8 cellular contexts compared by ENCODE assay signal in genomic region chr20:956330-956951, GRCh38. TPM values are rescaled to one million over a fixed set of nuclear protein-coding genes. Genes with fewer than 3 reads are reported as not detected.
DNase-seq lines count a peak whose midpoint lies in the region; ATAC-seq and TF ChIP-seq lines count a peak whose summit lies in the region.

No MANE protein-coding gene starts in this region.

- H3K9me2 ChIP-seq in DOHH2 (replicated peaks; ENCODE audit: control insufficient read depth, low read length), result no peaks in the 10 kb centered on the region

- peak; percentile 97 for TF ChIP-seq CTCF in DOHH2 (IDR thresholded peaks at IDR 0.05; ENCODE audit: low read depth, low read length, poor library complexity, severe bottlenecking)

- peak; percentile 64 for ATAC-seq in HG02981 (IDR thresholded peaks at IDR 0.05; ENCODE audit: unreplicated experiment)
- no peak for ATAC-seq in HG03139 (IDR thresholded peaks at IDR 0.05; ENCODE audit: unreplicated experiment)

- no peaks in the 10 kb centered on the region for H3K36me3 ChIP-seq in DOHH2 (ENCODE audit: control insufficient read depth, low read length)

- H3F3A ChIP-seq in DOHH2 (ENCODE audit: control insufficient read depth, insufficient read depth), result no peaks in the 10 kb centered on the region

- H3K4me2 ChIP-seq in DOHH2 (ENCODE audit: low read length), result no peak overlapping the region

- no peaks in the 10 kb centered on the region for H3K79me2 ChIP-seq in DOHH2 (ENCODE audit: control insufficient read depth, low read length)

- H3K9me3 ChIP-seq in DOHH2 (ENCODE audit: control insufficient read depth, insufficient read depth, low read length), result no peaks in the 10 kb centered on the region

- DNase-seq in NOMO-1 treated with DMSO at 0.1 percent for 48 hours (lab: John Stamatoyannopoulos, UW; ENCODE audit: unreplicated experiment) (peak; percentile 47), epidermal melanocyte (ENCODE audit: insufficient read length, low spot score) (peak; percentile 78), myocyte (ENCODE audit: low read depth) (peak; percentile 57)
- DNase-seq in activated CD8-positive, alpha-beta memory T cell treated with anti-CD3 and anti-CD28 coated beads, Interleukin-2, amount 50 U/mL, for 24 hours (ENCODE audit: extremely low read depth), result peak; percentile 27
- DNase-seq in stimulated activated CD8-positive, alpha-beta memory T cell treated with anti-CD3 and anti-CD28 coated beads, Interleukin-4, amount 100 ng/mL, for 48 hours, result peak; percentile 85

- H3K27ac ChIP-seq in DOHH2 (ENCODE audit: low read depth, low read length), result no peak overlapping the region

- H4K20me1 ChIP-seq in DOHH2 (ENCODE audit: control insufficient read depth, insufficient read depth, low read depth, low read length), result no peaks in the 10 kb centered on the region

- no peaks in the 10 kb centered on the region for H3K27me3 ChIP-seq in DOHH2 (ENCODE audit: control insufficient read depth, low read length)

- no peak overlapping the region for H3K4me3 ChIP-seq in DOHH2 (ENCODE audit: low read length)

- no peaks in the 10 kb centered on the region for H3K4me1 ChIP-seq in DOHH2 (ENCODE audit: control insufficient read depth, low read length)

RNA-seq across cellular contexts. Expression of gene ANGPT4, which starts 40.3 kb away (rescaled TPM):
- not detected in 2 replicates for total RNA-seq in myocyte
- polyA plus RNA-seq in myocyte (2012), result not detected

RNA-seq across cellular contexts. Expression of gene RSPO4, which starts 45.7 kb away (rescaled TPM):
- not detected in 2 replicates for total RNA-seq in myocyte
- not detected for polyA plus RNA-seq in myocyte (2012)

Comparison
In these comparisons a context has a peak if more than half of its experiments do, and no peak if none do; other contexts are left out.
1. DNase-seq: peak in every context shown above with its lines; median percentile 85 in stimulated activated CD8-positive, alpha-beta memory T cell treated with anti-CD3 and anti-CD28 coated beads, Interleukin-4, amount 100 ng/mL, for 48 hours; 78 in epidermal melanocyte; 57 in myocyte; 47 in NOMO-1 treated with DMSO at 0.1 percent for 48 hours; 27 in activated CD8-positive, alpha-beta memory T cell treated with anti-CD3 and anti-CD28 coated beads, Interleukin-2, amount 50 U/mL, for 24 hours.